In genomic region chr7:25707733-25708132, GRCh38 we compare ENCODE assay signal across 26 cellular contexts.
A peak's percentile ranks its signal among the peaks of the same experiment; 100 is the strongest.
DNase-seq lines count a peak whose midpoint lies in the region; ATAC-seq lines count a peak whose summit lies in the region.
"Had no signal": no experiment of that assay in that cellular context is flagged by ENCODE, and none has a peak within 500 bp of the region (broad histone marks: within the 10 kb centered on the region; RNA-seq: fewer than 3 reads in every experiment).

No MANE protein-coding gene starts in this region.

- intact Hi-C loops in left ventricle myocardium superior (cut with micrococcal nuclease): no loop called here
- intact Hi-C loops in Right ventricle myocardium superior (cut with DNase I): no loop called here
- intact Hi-C loops in left colon (cut with DNase I, micrococcal nuclease): no loop called here

- peak; percentile 34 for DNase-seq in left ventricle myocardium superior
- no peak for DNase-seq in Right ventricle myocardium superior
- DNase-seq in cerebellar cortex (ENCODE audit: low spot score): peak; percentile 59
- peak; percentile 89 for DNase-seq in left kidney (ENCODE audit: low read depth, low spot score)
- DNase-seq in HPDE6-E6E7 (ENCODE audit: extremely low spot score): no peak
- no peak for DNase-seq in left colon
- no peak for DNase-seq in GM19240 (ENCODE audit: insufficient read length, low spot score)
- DNase-seq in stimulated activated CD4-positive, alpha-beta T cell treated with anti-CD3 and anti-CD28 coated beads, Interleukin-12 subunit alpha, Interleukin-12 subunit beta, amount 100 ng/mL, for 4 hours: no peak
- DNase-seq: activated CD4-positive, alpha-beta T cell treated with anti-CD3 and anti-CD28 coated beads for 36 hours; activated naive CD4-positive, alpha-beta T cell treated with anti-CD3 and anti-CD28 coated beads for 36 hours; activated T-cell treated with anti-CD3 and anti-CD28 coated beads, Interleukin-2, amount 50 U/mL, for 48 hours; amygdala; foreskin melanocyte; H7; islet precursor cell; MM.1S; naive B cell; NCI-H187; NCI-H345; ovary; PC-9; SIG-M5; T-cell; upper lobe of right lung had no signal

- ATAC-seq in left ventricle myocardium superior: no peak
- no peak for ATAC-seq in Right ventricle myocardium superior (ENCODE audit: poor library complexity)
- ATAC-seq in left colon: no peak
- ATAC-seq: A549; activated CD4-positive, alpha-beta T cell treated with anti-CD3 and anti-CD28 coated beads for 36 hours; K562; T-cell; upper lobe of right lung had no signal

Comparison
In these comparisons a context has a peak if more than half of its experiments do, and no peak if none do; other contexts are left out.
1. DNase-seq: peak in left ventricle myocardium superior (single experiment), cerebellar cortex (single experiment) and left kidney (single experiment); none in Right ventricle myocardium superior (single experiment), HPDE6-E6E7 (single experiment), left colon (0 of 2), GM19240 (single experiment) and stimulated activated CD4-positive, alpha-beta T cell treated with anti-CD3 and anti-CD28 coated beads, Interleukin-12 subunit alpha, Interleukin-12 subunit beta, amount 100 ng/mL, for 4 hours (single experiment).